ENCODE assay signal across 43 cellular contexts in genomic region chr3:44238889-44239288, GRCh38. TPM values are rescaled to one million over a fixed set of nuclear protein-coding genes. Genes with fewer than 3 reads are reported as not detected.
"Had no signal": no experiment of that assay in that cellular context is flagged by ENCODE, and none has a peak within 500 bp of the region (broad histone marks: within the 10 kb centered on the region; RNA-seq: fewer than 3 reads in every experiment).

No MANE protein-coding gene starts in this region.

- H3K4me3 ChIP-seq: adrenal gland, body of pancreas, breast epithelium, cardiac muscle cell had no signal

- H3K9me3 ChIP-seq: adrenal gland, body of pancreas, breast epithelium had no signal

- H3K36me3 ChIP-seq: adrenal gland, brain microvascular endothelial cell, breast epithelium, cardiac muscle cell had no signal

- H3K4me3 Mint-ChIP-seq: activated naive CD4-positive, alpha-beta T cell treated with anti-CD3 and anti-CD28 coated beads for 36 hours; activated naive CD4-positive, alpha-beta T cell treated with anti-CD3 and anti-CD28 coated beads, Interleukin-2, amount 10 ng/mL, durations not matched to agents 7 days and 5 days; activated naive CD4-positive, alpha-beta T cell treated with anti-CD3 and anti-CD28 coated beads, Interleukin-2, amount 50 U/mL, for 24 hours; activated naive CD8-positive, alpha-beta T cell; activated naive CD8-positive, alpha-beta T cell treated with anti-CD3 and anti-CD28 coated beads for 36 hours; activated naive CD8-positive, alpha-beta T cell treated with anti-CD3 and anti-CD28 coated beads, Interleukin-2, amount 10 ng/mL, durations not matched to agents 7 days and 5 days; activated naive CD8-positive, alpha-beta T cell treated with anti-CD3 and anti-CD28 coated beads, Interleukin-2, amount 50 U/mL, for 24 hours; activated T-cell treated with anti-CD3 and anti-CD28 coated beads, Interleukin-2, amount 50 U/mL, for 24 hours; activated T-cell treated with anti-CD3 and anti-CD28 coated beads, Interleukin-2, amount 50 U/mL, for 4 hours; activated T-cell treated with anti-CD3 and anti-CD28 coated beads, Interleukin-2, amount 50 U/mL, for 72 hours; activated T-helper 1 cell treated with anti-CD3 and anti-CD28 coated beads, Interleukin-12 subunit alpha, Interleukin-12 subunit beta, Interleukin-2, Interleukin-4 antibody, amounts not matched to agents 30 ng/mL and 10 ng/mL and 1 ng/mL, durations not matched to agents 14 hours and 24 hours and 36 hours; activated T-helper 17 cell treated with anti-CD3 and anti-CD28 coated beads, Interleukin-2, amount 50 U/mL, for 72 hours; brain; central memory CD8-positive, alpha-beta T cell had no signal

- H3K27ac Mint-ChIP-seq: activated naive CD4-positive, alpha-beta T cell treated with anti-CD3 and anti-CD28 coated beads for 36 hours; activated naive CD4-positive, alpha-beta T cell treated with anti-CD3 and anti-CD28 coated beads, Interleukin-2, amount 10 ng/mL, durations not matched to agents 7 days and 5 days; activated naive CD4-positive, alpha-beta T cell treated with anti-CD3 and anti-CD28 coated beads, Interleukin-2, amount 50 U/mL, for 24 hours; activated naive CD8-positive, alpha-beta T cell; activated naive CD8-positive, alpha-beta T cell treated with anti-CD3 and anti-CD28 coated beads for 36 hours; activated naive CD8-positive, alpha-beta T cell treated with anti-CD3 and anti-CD28 coated beads, Interleukin-2, amount 10 ng/mL, durations not matched to agents 7 days and 5 days; activated naive CD8-positive, alpha-beta T cell treated with anti-CD3 and anti-CD28 coated beads, Interleukin-2, amount 50 U/mL, for 24 hours; activated T-cell treated with anti-CD3 and anti-CD28 coated beads, Interleukin-2, amount 50 U/mL, for 24 hours; activated T-cell treated with anti-CD3 and anti-CD28 coated beads, Interleukin-2, amount 50 U/mL, for 72 hours; activated T-helper 1 cell treated with anti-CD3 and anti-CD28 coated beads, Interleukin-12 subunit alpha, Interleukin-12 subunit beta, Interleukin-2, Interleukin-4 antibody, amounts not matched to agents 30 ng/mL and 10 ng/mL and 1 ng/mL, durations not matched to agents 14 hours and 24 hours and 36 hours; activated T-helper 17 cell treated with anti-CD3 and anti-CD28 coated beads, Interleukin-2, amount 50 U/mL, for 72 hours; activated T-helper 2 cell treated with anti-CD3 and anti-CD28 coated beads, Interferon-gamma antibody, Interleukin-2, Interleukin-4, amounts not matched to agents 10 μg/mL and 5 μg/mL and 100 μg/mL, durations not matched to agents 14 hours and 24 hours and 36 hours; brain had no signal

- DNase-seq: activated effector memory CD4-positive, alpha-beta T cell treated with anti-CD3 and anti-CD28 coated beads, Interleukin-2, amount 50 U/mL, for 16 hours; activated effector memory CD4-positive, alpha-beta T cell treated with Interleukin-2 at 50 U/mL for 16 hours; activated gamma-delta T cell; activated gamma-delta T cell treated with Interleukin-2 at 50 U/mL for 16 hours; activated naive CD4-positive, alpha-beta T cell; activated naive CD4-positive, alpha-beta T cell treated with anti-CD3 and anti-CD28 coated beads, Interleukin-2, amount 10 ng/mL, durations not matched to agents 7 days and 5 days; activated naive CD4-positive, alpha-beta T cell treated with anti-CD3 and anti-CD28 coated beads, Interleukin-2, amount 50 U/mL, for 16 hours; activated naive CD4-positive, alpha-beta T cell treated with Interleukin-2 at 50 U/mL for 16 hours; activated naive CD8-positive, alpha-beta T cell treated with anti-CD3 and anti-CD28 coated beads for 36 hours; activated naive CD8-positive, alpha-beta T cell treated with anti-CD3 and anti-CD28 coated beads, Interleukin-2, amount 10 ng/mL, durations not matched to agents 7 days and 5 days; activated naive CD8-positive, alpha-beta T cell treated with anti-CD3 and anti-CD28 coated beads, Interleukin-2, amount 50 U/mL, for 24 hours; activated T-cell treated with anti-CD3 and anti-CD28 coated beads, Interleukin-2, amount 50 U/mL, for 1 hour; activated T-cell treated with anti-CD3 and anti-CD28 coated beads, Interleukin-2, amount 50 U/mL, for 24 hours; activated T-cell treated with anti-CD3 and anti-CD28 coated beads, Interleukin-2, amount 50 U/mL, for 4 hours; activated T-cell treated with anti-CD3 and anti-CD28 coated beads, Interleukin-2, amount 50 U/mL, for 48 hours; activated T-cell treated with anti-CD3 and anti-CD28 coated beads, Interleukin-2, amount 50 U/mL, for 72 hours; adrenal gland; amniotic stem cell; amygdala; anterior cingulate cortex; aorta; body of pancreas; brain microvascular endothelial cell; caudate nucleus; central memory CD4-positive, alpha-beta T cell; cerebellar nuclear complex had no signal

- H3K27ac ChIP-seq: adrenal gland, body of pancreas, brain microvascular endothelial cell, breast epithelium, cardiac muscle cell had no signal

- H3K9me3 Mint-ChIP-seq: activated naive CD4-positive, alpha-beta T cell treated with anti-CD3 and anti-CD28 coated beads, Interleukin-2, amount 10 ng/mL, durations not matched to agents 7 days and 5 days; activated naive CD4-positive, alpha-beta T cell treated with anti-CD3 and anti-CD28 coated beads, Interleukin-2, amount 50 U/mL, for 24 hours; activated naive CD4-positive, alpha-beta T cell treated with anti-CD3 and anti-CD28 coated beads, Interleukin-2, amount 50 U/mL, for 72 hours; activated naive CD8-positive, alpha-beta T cell treated with anti-CD3 and anti-CD28 coated beads for 36 hours; activated naive CD8-positive, alpha-beta T cell treated with anti-CD3 and anti-CD28 coated beads, Interleukin-2, amount 50 U/mL, for 24 hours; activated T-cell treated with anti-CD3 and anti-CD28 coated beads, Interleukin-2, amount 50 U/mL, for 24 hours; activated T-cell treated with anti-CD3 and anti-CD28 coated beads, Interleukin-2, amount 50 U/mL, for 4 hours; activated T-cell treated with anti-CD3 and anti-CD28 coated beads, Interleukin-2, amount 50 U/mL, for 72 hours; activated T-helper 17 cell treated with anti-CD3 and anti-CD28 coated beads, Interleukin-2, amount 50 U/mL, for 72 hours; activated T-helper 2 cell treated with anti-CD3 and anti-CD28 coated beads, Interferon-gamma antibody, Interleukin-2, Interleukin-4, amounts not matched to agents 10 μg/mL and 5 μg/mL and 100 μg/mL, durations not matched to agents 14 hours and 24 hours and 36 hours; brain had no signal

- H3K4me1 Mint-ChIP-seq: activated T-helper 17 cell treated with anti-CD3 and anti-CD28 coated beads, Interleukin-2, amount 50 U/mL, for 72 hours had no signal

- ATAC-seq: activated naive CD4-positive, alpha-beta T cell treated with anti-CD3 and anti-CD28 coated beads, Interleukin-2, amount 50 U/mL, for 72 hours; activated naive CD8-positive, alpha-beta T cell treated with anti-CD3 and anti-CD28 coated beads, Interleukin-2, amount 50 U/mL, for 24 hours; activated T-cell treated with anti-CD3 and anti-CD28 coated beads, Interleukin-2, amount 50 U/mL, for 4 hours; activated T-cell treated with anti-CD3 and anti-CD28 coated beads, Interleukin-2, amount 50 U/mL, for 72 hours; activated T-helper 17 cell treated with anti-CD3 and anti-CD28 coated beads, Interleukin-2, amount 50 U/mL, for 72 hours; body of pancreas had no signal

- H3K27me3 ChIP-seq: adrenal gland, body of pancreas, brain microvascular endothelial cell, breast epithelium, cardiac muscle cell had no signal

- H3K4me1 ChIP-seq: breast epithelium had no signal

- FAIRE-seq: astrocyte, bronchial epithelial cell had no signal

- H3K36me3 Mint-ChIP-seq: activated naive CD4-positive, alpha-beta T cell treated with anti-CD3 and anti-CD28 coated beads, Interleukin-2, amount 10 ng/mL, durations not matched to agents 7 days and 5 days; activated naive CD4-positive, alpha-beta T cell treated with anti-CD3 and anti-CD28 coated beads, Interleukin-2, amount 50 U/mL, for 24 hours; activated naive CD4-positive, alpha-beta T cell treated with anti-CD3 and anti-CD28 coated beads, Interleukin-2, amount 50 U/mL, for 72 hours; activated naive CD8-positive, alpha-beta T cell; activated naive CD8-positive, alpha-beta T cell treated with anti-CD3 and anti-CD28 coated beads for 36 hours; activated naive CD8-positive, alpha-beta T cell treated with anti-CD3 and anti-CD28 coated beads, Interleukin-2, amount 10 ng/mL, durations not matched to agents 7 days and 5 days; brain had no signal

RNA-seq across cellular contexts. Expression of gene TOPAZ1, which starts 2.8 kb away (rescaled TPM):
- total RNA-seq: activated naive CD4-positive, alpha-beta T cell treated with anti-CD3 and anti-CD28 coated beads for 36 hours; activated naive CD4-positive, alpha-beta T cell treated with anti-CD3 and anti-CD28 coated beads, Interleukin-2, amount 50 U/mL, for 72 hours; activated naive CD8-positive, alpha-beta T cell treated with anti-CD3 and anti-CD28 coated beads for 36 hours; activated naive CD8-positive, alpha-beta T cell treated with anti-CD3 and anti-CD28 coated beads, Interleukin-2, amount 10 ng/mL, durations not matched to agents 7 days and 5 days; activated T-cell treated with anti-CD3 and anti-CD28 coated beads, Interleukin-2, amount 50 U/mL, for 4 hours; activated T-cell treated with anti-CD3 and anti-CD28 coated beads, Interleukin-2, amount 50 U/mL, for 72 hours; activated T-helper 1 cell treated with anti-CD3 and anti-CD28 coated beads, Interleukin-12 subunit alpha, Interleukin-12 subunit beta, Interleukin-2, Interleukin-4 antibody, amounts not matched to agents 30 ng/mL and 10 ng/mL and 1 ng/mL, durations not matched to agents 14 hours and 24 hours and 36 hours; activated T-helper 17 cell treated with anti-CD3 and anti-CD28 coated beads, Interleukin-2, amount 50 U/mL, for 72 hours; activated T-helper 2 cell treated with anti-CD3 and anti-CD28 coated beads, Interferon-gamma antibody, Interleukin-2, Interleukin-4, amounts not matched to agents 10 μg/mL and 5 μg/mL and 100 μg/mL, durations not matched to agents 14 hours and 24 hours and 36 hours; adrenal gland; aorta; astrocyte; body of pancreas; breast epithelium; bronchial epithelial cell; cardiac muscle cell; cardiac septum; cerebellum; chondrocyte had no signal
- polyA plus RNA-seq: adipose tissue, adrenal gland, aorta, cardiac muscle cell had no signal
